In the genomic region with DNA sequence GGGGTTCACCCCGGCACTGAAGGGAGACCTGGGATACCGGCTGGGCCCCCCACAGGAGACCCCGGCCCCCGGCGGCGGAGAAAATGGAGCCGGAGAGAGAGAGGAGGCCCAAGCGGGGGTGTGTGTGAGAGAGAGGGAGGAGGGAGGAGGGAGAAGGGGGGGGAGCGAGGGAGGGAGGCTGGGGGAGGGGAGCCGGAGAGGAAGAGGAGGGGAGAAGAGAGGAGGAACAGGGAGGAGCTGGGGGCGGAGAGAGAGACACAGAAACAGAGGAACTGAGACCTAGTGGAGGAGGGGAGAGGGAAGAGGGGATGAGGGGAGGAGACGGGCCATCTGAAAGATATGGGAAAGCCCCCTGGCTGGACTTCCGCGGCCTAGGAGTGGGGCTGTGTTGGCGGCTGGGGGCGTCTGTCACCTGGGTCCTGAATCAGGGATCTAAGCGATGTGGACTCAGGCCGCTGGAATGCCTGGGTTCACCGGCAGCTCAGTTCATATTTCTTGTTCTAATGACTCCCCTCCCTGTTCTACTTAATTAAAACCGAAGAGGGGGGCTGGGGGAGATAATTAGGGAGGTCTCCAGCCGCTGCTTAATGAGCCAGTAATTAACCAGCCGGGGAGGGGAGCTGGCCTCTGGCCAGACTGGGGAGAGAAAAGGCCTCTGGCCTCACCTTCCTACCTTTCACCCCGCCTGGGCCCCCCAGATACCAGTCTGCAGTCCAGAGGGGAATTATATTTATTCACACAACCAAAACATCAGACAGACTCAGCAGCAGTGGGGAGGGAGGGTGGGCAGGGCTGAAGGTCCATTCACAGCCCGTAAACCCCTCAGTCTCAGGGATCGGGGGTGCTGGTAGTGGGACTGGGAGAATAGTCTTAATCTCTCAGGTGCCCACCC, we compare ENCODE assay signal across 1 cellular context.
TF ChIP-seq lines count a peak whose summit lies in the region.

A gene with protein sequence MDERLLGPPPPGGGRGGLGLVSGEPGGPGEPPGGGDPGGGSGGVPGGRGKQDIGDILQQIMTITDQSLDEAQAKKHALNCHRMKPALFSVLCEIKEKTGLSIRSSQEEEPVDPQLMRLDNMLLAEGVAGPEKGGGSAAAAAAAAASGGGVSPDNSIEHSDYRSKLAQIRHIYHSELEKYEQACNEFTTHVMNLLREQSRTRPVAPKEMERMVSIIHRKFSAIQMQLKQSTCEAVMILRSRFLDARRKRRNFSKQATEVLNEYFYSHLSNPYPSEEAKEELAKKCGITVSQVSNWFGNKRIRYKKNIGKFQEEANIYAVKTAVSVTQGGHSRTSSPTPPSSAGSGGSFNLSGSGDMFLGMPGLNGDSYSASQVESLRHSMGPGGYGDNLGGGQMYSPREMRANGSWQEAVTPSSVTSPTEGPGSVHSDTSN (minus strand): TSS at position 149 of the 892 bp plus-strand sequence. CDS start 287 bp downstream, outside the sequence.

TF ChIP-seq in K562, 482 proteins besides CTCF, POLR2A, EP300 and RAD21 (continued from another document and continues in another):
- no peak for TF ChIP-seq ZNF699 (CRISPR knock-in tag; IDR thresholded peaks at IDR 0.05; ENCODE audit: insufficient replicate concordance)
- 0 out of 2 replicates have a peak, but pooled peaks have one; percentile 41 for TF ChIP-seq ETV5 (CRISPR knock-in tag; IDR thresholded peaks at IDR 0.05; ENCODE audit: low read depth)
- no peak for TF ChIP-seq ZNF707 (CRISPR knock-in tag; conservative IDR thresholded peaks at IDR 0.05)
- TF ChIP-seq NR2C2 (CRISPR knock-in tag; IDR thresholded peaks at IDR 0.05): no peak
- TF ChIP-seq NR2C2 (tag; IDR thresholded peaks at IDR 0.05): peak; percentile 60
- TF ChIP-seq, protein P1, sequence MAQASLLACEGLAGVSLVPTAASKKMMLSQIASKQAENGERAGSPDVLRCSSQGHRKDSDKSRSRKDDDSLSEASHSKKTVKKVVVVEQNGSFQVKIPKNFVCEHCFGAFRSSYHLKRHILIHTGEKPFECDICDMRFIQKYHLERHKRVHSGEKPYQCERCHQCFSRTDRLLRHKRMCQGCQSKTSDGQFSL (CRISPR knock-in tag; IDR thresholded peaks at IDR 0.05): peak; percentile 90
- TF ChIP-seq, protein P1 (tag; IDR thresholded peaks at IDR 0.05): peak in 1 of 2 experiments; percentile 94; a peak in 2 of 4 replicates
- TF ChIP-seq YY1 (IDR thresholded peaks at IDR 0.05; ENCODE audit: borderline replicate concordance in 1 of 3, control insufficient read depth in 1 of 3, extremely low read depth in 1 of 3, insufficient read depth in 3 of 3, insufficient read length in 1 of 3, insufficient replicate concordance in 2 of 3, low read depth in 1 of 3, low read length in 2 of 3): peak in 1 of 3 experiments; percentile 38
- TF ChIP-seq, protein P2, sequence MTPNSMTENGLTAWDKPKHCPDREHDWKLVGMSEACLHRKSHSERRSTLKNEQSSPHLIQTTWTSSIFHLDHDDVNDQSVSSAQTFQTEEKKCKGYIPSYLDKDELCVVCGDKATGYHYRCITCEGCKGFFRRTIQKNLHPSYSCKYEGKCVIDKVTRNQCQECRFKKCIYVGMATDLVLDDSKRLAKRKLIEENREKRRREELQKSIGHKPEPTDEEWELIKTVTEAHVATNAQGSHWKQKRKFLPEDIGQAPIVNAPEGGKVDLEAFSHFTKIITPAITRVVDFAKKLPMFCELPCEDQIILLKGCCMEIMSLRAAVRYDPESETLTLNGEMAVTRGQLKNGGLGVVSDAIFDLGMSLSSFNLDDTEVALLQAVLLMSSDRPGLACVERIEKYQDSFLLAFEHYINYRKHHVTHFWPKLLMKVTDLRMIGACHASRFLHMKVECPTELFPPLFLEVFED (CRISPR knock-in tag; conservative IDR thresholded peaks at IDR 0.05): peak; percentile 95
- TF ChIP-seq STAT5B (CRISPR knock-in tag; IDR thresholded peaks at IDR 0.05): no peak
- TF ChIP-seq, protein P3, sequence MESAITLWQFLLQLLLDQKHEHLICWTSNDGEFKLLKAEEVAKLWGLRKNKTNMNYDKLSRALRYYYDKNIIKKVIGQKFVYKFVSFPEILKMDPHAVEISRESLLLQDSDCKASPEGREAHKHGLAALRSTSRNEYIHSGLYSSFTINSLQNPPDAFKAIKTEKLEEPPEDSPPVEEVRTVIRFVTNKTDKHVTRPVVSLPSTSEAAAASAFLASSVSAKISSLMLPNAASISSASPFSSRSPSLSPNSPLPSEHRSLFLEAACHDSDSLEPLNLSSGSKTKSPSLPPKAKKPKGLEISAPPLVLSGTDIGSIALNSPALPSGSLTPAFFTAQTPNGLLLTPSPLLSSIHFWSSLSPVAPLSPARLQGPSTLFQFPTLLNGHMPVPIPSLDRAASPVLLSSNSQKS (CRISPR knock-in tag; IDR thresholded peaks at IDR 0.05): no peak
- 0 out of 4 replicates have a peak, but pooled peaks of 1 of the 2 experiments have one; percentile 28 for TF ChIP-seq NONO (IDR thresholded peaks at IDR 0.05; ENCODE audit: low read depth in 2 of 2, low read length in 1 of 2)
- TF ChIP-seq, protein P4, sequence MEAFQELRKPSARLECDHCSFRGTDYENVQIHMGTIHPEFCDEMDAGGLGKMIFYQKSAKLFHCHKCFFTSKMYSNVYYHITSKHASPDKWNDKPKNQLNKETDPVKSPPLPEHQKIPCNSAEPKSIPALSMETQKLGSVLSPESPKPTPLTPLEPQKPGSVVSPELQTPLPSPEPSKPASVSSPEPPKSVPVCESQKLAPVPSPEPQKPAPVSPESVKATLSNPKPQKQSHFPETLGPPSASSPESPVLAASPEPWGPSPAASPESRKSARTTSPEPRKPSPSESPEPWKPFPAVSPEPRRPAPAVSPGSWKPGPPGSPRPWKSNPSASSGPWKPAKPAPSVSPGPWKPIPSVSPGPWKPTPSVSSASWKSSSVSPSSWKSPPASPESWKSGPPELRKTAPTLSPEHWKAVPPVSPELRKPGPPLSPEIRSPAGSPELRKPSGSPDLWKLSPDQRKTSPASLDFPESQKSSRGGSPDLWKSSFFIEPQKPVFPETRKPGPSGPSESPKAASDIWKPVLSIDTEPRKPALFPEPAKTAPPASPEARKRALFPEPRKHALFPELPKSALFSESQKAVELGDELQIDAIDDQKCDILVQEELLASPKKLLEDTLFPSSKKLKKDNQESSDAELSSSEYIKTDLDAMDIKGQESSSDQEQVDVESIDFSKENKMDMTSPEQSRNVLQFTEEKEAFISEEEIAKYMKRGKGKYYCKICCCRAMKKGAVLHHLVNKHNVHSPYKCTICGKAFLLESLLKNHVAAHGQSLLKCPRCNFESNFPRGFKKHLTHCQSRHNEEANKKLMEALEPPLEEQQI (IDR thresholded peaks at IDR 0.05): no peak
- TF ChIP-seq ZSCAN29 (IDR thresholded peaks at IDR 0.05): no peak
- TF ChIP-seq GABPA (tag; conservative IDR thresholded peaks at IDR 0.05; ENCODE audit: low read depth): peak; percentile 68
- peak; percentile 75 for TF ChIP-seq RBM39 (optimal IDR thresholded peaks at IDR 0.05; ENCODE audit: low read depth, low read length)
- no peak for TF ChIP-seq ZNF408 (CRISPR knock-in tag; IDR thresholded peaks at IDR 0.05; ENCODE audit: low read depth)
- TF ChIP-seq BRD9 (IDR thresholded peaks at IDR 0.05; ENCODE audit: low read depth, partially characterized antibody): peak; percentile 66
- TF ChIP-seq ZNF785 (CRISPR knock-in tag; IDR thresholded peaks at IDR 0.05): no peak
- 0 out of 2 replicates have a peak, but pooled peaks have one; percentile 27 for TF ChIP-seq ESRRA (IDR thresholded peaks at IDR 0.05; ENCODE audit: borderline replicate concordance, low read depth)
- peak; percentile 89 for TF ChIP-seq TOE1 (IDR thresholded peaks at IDR 0.05; ENCODE audit: borderline replicate concordance)
- no peak for TF ChIP-seq TOE1 (CRISPR knock-in tag; IDR thresholded peaks at IDR 0.05; ENCODE audit: borderline replicate concordance, low read depth)
- TF ChIP-seq NR2F6 (CRISPR knock-in tag; IDR thresholded peaks at IDR 0.05): 0 out of 2 replicates have a peak, but pooled peaks have one; percentile 69
- TF ChIP-seq HNRNPUL1 (IDR thresholded peaks at IDR 0.05; ENCODE audit: low read length): no peak
- no peak for TF ChIP-seq U2AF2 (optimal IDR thresholded peaks at IDR 0.05; ENCODE audit: low read depth, low read length)
- peak; percentile 74; the same call in 1 of the 2 replicates for TF ChIP-seq POLR2AphosphoS2 (IDR thresholded peaks at IDR 0.05; ENCODE audit: low read length)
- peak; percentile 77 for TF ChIP-seq SMARCA4 (IDR thresholded peaks at IDR 0.05)
- TF ChIP-seq CBFA2T3 (IDR thresholded peaks at IDR 0.05): 0 out of 2 replicates have a peak, but pooled peaks have one; percentile 14
- TF ChIP-seq, protein P5, sequence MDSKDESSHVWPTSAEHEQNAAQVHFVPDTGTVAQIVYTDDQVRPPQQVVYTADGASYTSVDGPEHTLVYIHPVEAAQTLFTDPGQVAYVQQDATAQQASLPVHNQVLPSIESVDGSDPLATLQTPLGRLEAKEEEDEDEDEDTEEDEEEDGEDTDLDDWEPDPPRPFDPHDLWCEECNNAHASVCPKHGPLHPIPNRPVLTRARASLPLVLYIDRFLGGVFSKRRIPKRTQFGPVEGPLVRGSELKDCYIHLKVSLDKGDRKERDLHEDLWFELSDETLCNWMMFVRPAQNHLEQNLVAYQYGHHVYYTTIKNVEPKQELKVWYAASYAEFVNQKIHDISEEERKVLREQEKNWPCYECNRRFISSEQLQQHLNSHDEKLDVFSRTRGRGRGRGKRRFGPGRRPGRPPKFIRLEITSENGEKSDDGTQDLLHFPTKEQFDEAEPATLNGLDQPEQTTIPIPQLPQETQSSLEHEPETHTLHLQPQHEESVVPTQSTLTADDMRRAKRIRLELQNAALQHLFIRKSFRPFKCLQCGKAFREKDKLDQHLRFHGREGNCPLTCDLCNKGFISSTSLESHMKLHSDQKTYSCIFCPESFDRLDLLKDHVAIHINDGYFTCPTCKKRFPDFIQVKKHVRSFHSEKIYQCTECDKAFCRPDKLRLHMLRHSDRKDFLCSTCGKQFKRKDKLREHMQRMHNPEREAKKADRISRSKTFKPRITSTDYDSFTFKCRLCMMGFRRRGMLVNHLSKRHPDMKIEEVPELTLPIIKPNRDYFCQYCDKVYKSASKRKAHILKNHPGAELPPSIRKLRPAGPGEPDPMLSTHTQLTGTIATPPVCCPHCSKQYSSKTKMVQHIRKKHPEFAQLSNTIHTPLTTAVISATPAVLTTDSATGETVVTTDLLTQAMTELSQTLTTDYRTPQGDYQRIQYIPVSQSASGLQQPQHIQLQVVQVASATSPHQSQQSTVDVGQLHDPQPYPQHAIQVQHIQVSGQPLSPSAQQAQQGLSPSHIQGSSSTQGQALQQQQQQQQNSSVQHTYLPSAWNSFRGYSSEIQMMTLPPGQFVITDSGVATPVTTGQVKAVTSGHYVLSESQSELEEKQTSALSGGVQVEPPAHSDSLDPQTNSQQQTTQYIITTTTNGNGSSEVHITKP (IDR thresholded peaks at IDR 0.05; ENCODE audit: partially characterized antibody): peak; percentile 54
- 0 out of 2 replicates have a peak, but pooled peaks have one; percentile 64 for TF ChIP-seq CAMTA2 (CRISPR knock-in tag; conservative IDR thresholded peaks at IDR 0.05)
- TF ChIP-seq TEAD2 (tag; IDR thresholded peaks at IDR 0.05): no peak
- TF ChIP-seq, protein P6, sequence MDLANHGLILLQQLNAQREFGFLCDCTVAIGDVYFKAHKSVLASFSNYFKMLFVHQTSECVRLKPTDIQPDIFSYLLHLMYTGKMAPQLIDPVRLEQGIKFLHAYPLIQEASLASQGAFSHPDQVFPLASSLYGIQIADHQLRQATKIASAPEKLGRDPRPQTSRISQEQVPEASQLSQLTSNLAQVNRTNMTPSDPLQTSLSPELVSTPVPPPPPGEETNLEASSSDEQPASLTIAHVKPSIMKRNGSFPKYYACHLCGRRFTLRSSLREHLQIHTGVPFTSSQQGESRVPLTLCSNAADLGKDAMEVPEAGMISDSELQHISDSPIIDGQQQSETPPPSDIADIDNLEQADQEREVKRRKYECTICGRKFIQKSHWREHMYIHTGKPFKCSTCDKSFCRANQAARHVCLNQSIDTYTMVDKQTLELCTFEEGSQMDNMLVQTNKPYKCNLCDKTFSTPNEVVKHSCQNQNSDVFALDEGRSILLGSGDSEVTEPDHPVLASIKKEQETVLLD (IDR thresholded peaks at IDR 0.05): peak; percentile 92
- TF ChIP-seq ZBTB7A (IDR thresholded peaks at IDR 0.05; ENCODE audit: borderline replicate concordance, control insufficient read depth, low read depth, low read length): peak; percentile 98
- TF ChIP-seq TCF7 (IDR thresholded peaks at IDR 0.05; ENCODE audit: borderline replicate concordance): no peak
- peak; percentile 41; the same call in 1 of the 2 replicates for TF ChIP-seq MBD2 (IDR thresholded peaks at IDR 0.05; ENCODE audit: borderline replicate concordance, low read depth)
- no peak for TF ChIP-seq NCOA4 (IDR thresholded peaks at IDR 0.05; ENCODE audit: partially characterized antibody)
- peak; percentile 31 to 70; a peak in 1 of 4 replicates for TF ChIP-seq ARNT (IDR thresholded peaks at IDR 0.05)
- peak; percentile 86 for TF ChIP-seq SMARCE1 (IDR thresholded peaks at IDR 0.05)
- peak; percentile 59; the same call in 1 of the 2 replicates for TF ChIP-seq PHF8 (IDR thresholded peaks at IDR 0.05; ENCODE audit: borderline replicate concordance, low read length)
- TF ChIP-seq HMG20A (CRISPR knock-in tag; conservative IDR thresholded peaks at IDR 0.05): no peak
- TF ChIP-seq, protein P7, sequence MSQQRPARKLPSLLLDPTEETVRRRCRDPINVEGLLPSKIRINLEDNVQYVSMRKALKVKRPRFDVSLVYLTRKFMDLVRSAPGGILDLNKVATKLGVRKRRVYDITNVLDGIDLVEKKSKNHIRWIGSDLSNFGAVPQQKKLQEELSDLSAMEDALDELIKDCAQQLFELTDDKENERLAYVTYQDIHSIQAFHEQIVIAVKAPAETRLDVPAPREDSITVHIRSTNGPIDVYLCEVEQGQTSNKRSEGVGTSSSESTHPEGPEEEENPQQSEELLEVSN (IDR thresholded peaks at IDR 0.05; ENCODE audit: borderline replicate concordance in 1 of 2, extremely low read depth in 1 of 2, insufficient read depth in 1 of 2, insufficient read length in 1 of 2, low read depth in 1 of 2, low read length in 1 of 2, poor library complexity in 1 of 2, severe bottlenecking in 1 of 2): no peak
- peak; percentile 32 for TF ChIP-seq KDM5B (IDR thresholded peaks at IDR 0.05; ENCODE audit: insufficient replicate concordance, low read depth, low read length)
- peak; percentile 71 to 82 for TF ChIP-seq FOXK2 (conservative IDR thresholded peaks at IDR 0.05 in 1 of 2, IDR thresholded peaks at IDR 0.05 in 1 of 2; ENCODE audit: low read depth in 2 of 2)
- TF ChIP-seq, protein P8, sequence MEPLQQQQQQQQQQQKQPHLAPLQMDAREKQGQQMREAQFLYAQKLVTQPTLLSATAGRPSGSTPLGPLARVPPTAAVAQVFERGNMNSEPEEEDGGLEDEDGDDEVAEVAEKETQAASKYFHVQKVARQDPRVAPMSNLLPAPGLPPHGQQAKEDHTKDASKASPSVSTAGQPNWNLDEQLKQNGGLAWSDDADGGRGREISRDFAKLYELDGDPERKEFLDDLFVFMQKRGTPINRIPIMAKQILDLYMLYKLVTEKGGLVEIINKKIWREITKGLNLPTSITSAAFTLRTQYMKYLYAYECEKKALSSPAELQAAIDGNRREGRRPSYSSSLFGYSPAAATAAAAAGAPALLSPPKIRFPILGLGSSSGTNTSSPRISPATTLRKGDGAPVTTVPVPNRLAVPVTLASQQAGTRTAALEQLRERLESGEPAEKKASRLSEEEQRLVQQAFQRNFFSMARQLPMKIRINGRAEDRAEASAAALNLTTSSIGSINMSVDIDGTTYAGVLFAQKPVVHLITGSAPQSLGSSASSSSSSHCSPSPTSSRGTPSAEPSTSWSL (CRISPR knock-in tag; IDR thresholded peaks at IDR 0.05; ENCODE audit: borderline replicate concordance): no peak
- peak; percentile 89 for TF ChIP-seq NBN (IDR thresholded peaks at IDR 0.05; ENCODE audit: low read depth)
- TF ChIP-seq ZNF444 (CRISPR knock-in tag; IDR thresholded peaks at IDR 0.05): peak; percentile 68
- 0 out of 2 replicates have a peak, but pooled peaks have one; percentile 16 for TF ChIP-seq KLF6 (CRISPR knock-in tag; IDR thresholded peaks at IDR 0.05; ENCODE audit: borderline replicate concordance)
